Comparison of ENCODE assay signal across 2 cellular contexts in genomic region chr16:27433191-27433590, GRCh38. TPM values are rescaled to one million over a fixed set of nuclear protein-coding genes. Genes with fewer than 3 reads are reported as not detected.
"Had no signal": no experiment of that assay in that cellular context is flagged by ENCODE, and none has a peak within 500 bp of the region (broad histone marks: within the 10 kb centered on the region; RNA-seq: fewer than 3 reads in every experiment).

No MANE protein-coding gene starts in this region.

RNA-seq across cellular contexts. Expression of gene IL21R, which starts 31.2 kb away (rescaled TPM):
- polyA plus RNA-seq: hepatocyte, neural cell had no signal
